ENCODE assay signal across 8 cellular contexts in the genomic region with DNA sequence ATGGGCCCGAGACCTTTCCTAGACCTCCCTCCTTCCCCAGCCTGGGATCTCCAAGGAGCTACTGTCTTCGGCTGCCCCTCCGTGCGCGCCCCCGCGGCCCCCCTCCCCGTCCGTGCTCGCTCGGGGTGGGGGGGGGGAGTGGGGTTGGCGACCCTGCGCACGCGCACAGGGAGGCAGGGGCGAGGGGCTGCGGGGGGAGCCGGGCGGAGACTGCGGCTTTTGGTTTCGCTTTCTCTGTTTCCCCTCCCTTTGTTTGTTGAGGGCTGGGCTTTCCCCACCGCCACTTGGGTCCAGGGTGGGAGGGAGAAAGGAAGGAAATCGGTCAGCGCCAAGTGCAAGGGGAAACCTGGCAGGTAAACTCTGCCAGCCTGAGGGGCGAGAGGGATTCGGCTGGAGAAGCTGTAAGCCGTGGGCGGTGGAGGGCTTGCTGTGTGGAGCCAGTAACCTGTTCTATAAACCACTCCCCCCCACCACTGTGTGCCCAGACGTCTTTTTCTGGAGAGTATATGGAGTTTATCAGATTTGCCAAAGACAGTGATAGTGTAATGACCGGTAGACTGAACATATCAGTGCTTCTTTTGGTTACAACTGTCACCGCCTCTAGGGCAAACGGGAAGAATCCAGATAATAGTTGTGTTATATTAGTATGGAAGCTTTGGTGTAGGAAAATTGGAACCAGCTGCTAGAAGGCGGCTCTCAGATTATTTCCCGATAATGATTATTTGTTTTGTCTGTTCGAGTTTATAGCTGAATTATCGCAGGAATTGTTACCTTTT. TPM values are rescaled to one million over a fixed set of nuclear protein-coding genes. Genes with fewer than 3 reads are reported as not detected.
DNase-seq lines count a peak whose midpoint lies in the region; ATAC-seq and TF ChIP-seq lines count a peak whose summit lies in the region.

No MANE protein-coding gene starts in this region.

- peak; percentile 51 for ATAC-seq in HG03045 (IDR thresholded peaks at IDR 0.05; ENCODE audit: unreplicated experiment)
- ATAC-seq in right lobe of liver = peak; percentile 58 to 73 (median 62)

- H3K4me3 ChIP-seq in coronary artery (peak overlapping the region; percentile 87), right lobe of liver (peak overlapping the region; percentile 92 to 98 (median 96))

- TF ChIP-seq CTCF in coronary artery (IDR thresholded peaks at IDR 0.05) = no peak
- no peak for TF ChIP-seq CTCF in right lobe of liver (IDR thresholded peaks at IDR 0.05)

- H3K36me3 ChIP-seq in right lobe of liver = peaks cover 4 to 35% (median 11%) of the 10 kb centered on the region in 4 donors

- peak overlapping the region; percentile 97 for H3K27ac Mint-ChIP-seq in activated CD4-positive, alpha-beta T cell treated with anti-CD3 and anti-CD28 coated beads, Interleukin-2, amount 10 ng/mL, durations not matched to agents 24 days and 14 days

- no peak for TF ChIP-seq POLR2A in right lobe of liver (IDR thresholded peaks at IDR 0.05)

- peaks cover 0 to 54% (median 20%) of the 10 kb centered on the region in 4 donors for H3K4me1 ChIP-seq in right lobe of liver

- H3K36me3 Mint-ChIP-seq in activated CD4-positive, alpha-beta T cell treated with anti-CD3 and anti-CD28 coated beads, Interleukin-2, amount 10 ng/mL, durations not matched to agents 24 days and 14 days (ENCODE audit: low read depth) = peaks cover 57% of the 10 kb centered on the region

- H3K4me3 Mint-ChIP-seq in activated CD4-positive, alpha-beta T cell treated with anti-CD3 and anti-CD28 coated beads, Interleukin-2, amount 10 ng/mL, durations not matched to agents 24 days and 14 days = peak overlapping the region; percentile 99

- H3K27me3 Mint-ChIP-seq in activated CD4-positive, alpha-beta T cell treated with anti-CD3 and anti-CD28 coated beads, Interleukin-2, amount 10 ng/mL, durations not matched to agents 24 days and 14 days = no peaks in the 10 kb centered on the region

- H3K27me3 ChIP-seq in right lobe of liver = no peaks in the 10 kb centered on the region

- under 1% methylated on average over 11 of the region's 36 CpGs for WGBS in right lobe of liver (ENCODE audit: insufficient coverage, low coverage, low lambda C conversion rate, missing lambda C conversion rate)

- H3K9me3 Mint-ChIP-seq in activated CD4-positive, alpha-beta T cell treated with anti-CD3 and anti-CD28 coated beads, Interleukin-2, amount 10 ng/mL, durations not matched to agents 24 days and 14 days = no peaks in the 10 kb centered on the region

- intact Hi-C loops in activated CD4-positive, alpha-beta T cell treated with anti-CD3 and anti-CD28 coated beads, Interleukin-2, amount 10 ng/mL, durations not matched to agents 24 days and 14 days (cut with micrococcal nuclease) = loop anchor here (1.0 to 2.0 kb wide), 6 partner anchors 19 to 473 kb away; a partner anchor contains a TSS
- intact Hi-C loops in right lobe of liver (cut with DNase I) = no loop called here

- no peaks in the 10 kb centered on the region for H3K9me3 ChIP-seq in right lobe of liver

- H3K27ac ChIP-seq in coronary artery = peak overlapping the region; percentile 90 to 97
- peak overlapping the region; percentile 100 for H3K27ac ChIP-seq in right lobe of liver

- H3K4me1 Mint-ChIP-seq in activated CD4-positive, alpha-beta T cell treated with anti-CD3 and anti-CD28 coated beads, Interleukin-2, amount 10 ng/mL, durations not matched to agents 24 days and 14 days = peaks cover 58% of the 10 kb centered on the region

- DNase-seq in NCI-H1417 (lab: John Stamatoyannopoulos, UW) (peak; percentile 56 to 82 (median 71)), NCI-H1417 treated with DMSO at 0.1 percent for 48 hours (lab: John Stamatoyannopoulos, UW) (no peak), NCI-H2171 treated with DMSO at 0.1 percent for 48 hours (lab: John Stamatoyannopoulos, UW) (peak; percentile 6), coronary artery (ENCODE audit: low spot score) (no peak), right lobe of liver (peak; percentile 78 to 80 (median 80))
- DNase-seq in activated CD4-positive, alpha-beta T cell treated with anti-CD3 and anti-CD28 coated beads, Interleukin-2, amount 10 ng/mL, durations not matched to agents 24 days and 14 days = peak; percentile 95
- peak; percentile 54 to 77 (median 66) for DNase-seq in stimulated activated CD4-positive, alpha-beta T cell treated with anti-CD3 and anti-CD28 coated beads, TNF-alpha, amount 100 ng/mL, for 1 hour (ENCODE audit: low read depth in 3 of 3, low spot score in 1 of 3)

RNA-seq across cellular contexts. Expression of a gene that starts 0.7 kb away (rescaled TPM):
- 319 and 328 TPM in 2 replicates for total RNA-seq in activated CD4-positive, alpha-beta T cell treated with anti-CD3 and anti-CD28 coated beads, Interleukin-2, amount 10 ng/mL, durations not matched to agents 24 days and 14 days
- total RNA-seq in right lobe of liver = 100 to 1,000 TPM in 2 of 6 experiments, 10 to 100 TPM in 4; 60.1 to 130 (median 93.9) TPM

RNA-seq across cellular contexts. Expression of a gene that starts 24.3 kb away (rescaled TPM):
- 52.7 and 53.3 TPM in 2 replicates for total RNA-seq in activated CD4-positive, alpha-beta T cell treated with anti-CD3 and anti-CD28 coated beads, Interleukin-2, amount 10 ng/mL, durations not matched to agents 24 days and 14 days
- 10 to 100 TPM; 11.4 to 23.2 (median 15.3) TPM for total RNA-seq in right lobe of liver

RNA-seq across cellular contexts. Expression of a gene that starts 50.7 kb away (rescaled TPM):
- total RNA-seq in activated CD4-positive, alpha-beta T cell treated with anti-CD3 and anti-CD28 coated beads, Interleukin-2, amount 10 ng/mL, durations not matched to agents 24 days and 14 days = 28.6 and 30.2 TPM in 2 replicates
- 10 to 100 TPM in 2 of 6 experiments, 1 to 10 TPM in 4; 7.0 to 10.4 (median 8.5) TPM for total RNA-seq in right lobe of liver

Comparison
In these comparisons a context has a peak if more than half of its experiments do, and no peak if none do; other contexts are left out.
1. DNase-seq: peak in NCI-H1417 (3 of 3), NCI-H2171 treated with DMSO at 0.1 percent for 48 hours (single experiment), activated CD4-positive, alpha-beta T cell treated with anti-CD3 and anti-CD28 coated beads, Interleukin-2, amount 10 ng/mL, durations not matched to agents 24 days and 14 days (single experiment), right lobe of liver (3 of 3) and stimulated activated CD4-positive, alpha-beta T cell treated with anti-CD3 and anti-CD28 coated beads, TNF-alpha, amount 100 ng/mL, for 1 hour (3 of 3); none in NCI-H1417 treated with DMSO at 0.1 percent for 48 hours (single experiment) and coronary artery (single experiment).